Comparison of ENCODE assay signal across 12 cellular contexts in genomic region chr5:154278908-154279307, GRCh38.
A peak's percentile ranks its signal among the peaks of the same experiment; 100 is the strongest.
DNase-seq lines count a peak whose midpoint lies in the region; ATAC-seq and TF ChIP-seq lines count a peak whose summit lies in the region.
"Had no signal": no experiment of that assay in that cellular context is flagged by ENCODE, and none has a peak within 500 bp of the region (broad histone marks: within the 10 kb centered on the region; RNA-seq: fewer than 3 reads in every experiment).

No MANE protein-coding gene starts in this region.

- H3K9me3 Mint-ChIP-seq in HFFc6: no peaks in the 10 kb centered on the region
- H3K9me3 Mint-ChIP-seq: dendritic cell treated with granulocyte-macrophage colony-stimulating factor and Interleukin-4, amounts not matched to agents 40 ng/mL and 50 ng/mL, for 4 days had no signal

- H3K4me1 Mint-ChIP-seq in HFFc6 (ENCODE audit: low read depth): peaks cover 62% of the 10 kb centered on the region

- ATAC-seq in GM19351 (IDR thresholded peaks at IDR 0.05; ENCODE audit: unreplicated experiment) (peak; percentile 78), HG02763 (IDR thresholded peaks at IDR 0.05; ENCODE audit: unreplicated experiment) (peak; percentile 62), HG03442 (IDR thresholded peaks at IDR 0.05; ENCODE audit: unreplicated experiment) (peak; percentile 49), omental fat pad (ENCODE audit: low FRiP score) (no peak)

- H3K27ac Mint-ChIP-seq in HFFc6: no peak overlapping the region
- H3K27ac Mint-ChIP-seq: dendritic cell treated with granulocyte-macrophage colony-stimulating factor and Interleukin-4, amounts not matched to agents 40 ng/mL and 50 ng/mL, for 4 days had no signal

- H3K4me3 Mint-ChIP-seq in HFFc6: no peak overlapping the region
- H3K4me3 Mint-ChIP-seq: dendritic cell treated with granulocyte-macrophage colony-stimulating factor and Interleukin-4, amounts not matched to agents 40 ng/mL and 50 ng/mL, for 4 days had no signal

- H3K36me3 Mint-ChIP-seq in HFFc6 (ENCODE audit: low read depth): peaks cover 12% of the 10 kb centered on the region

- H3K4me3 ChIP-seq in GM12864 (ENCODE audit: low read depth, low read length): no peak overlapping the region
- H3K4me3 ChIP-seq: suprapubic skin had no signal

- no peaks in the 10 kb centered on the region for H3K27me3 Mint-ChIP-seq in HFFc6 (ENCODE audit: insufficient read depth)

- TF ChIP-seq CTCF in GM12864 (IDR thresholded peaks at IDR 0.05; ENCODE audit: low read depth, low read length, missing control alignments) (no peak), HFFc6 (IDR thresholded peaks at IDR 0.05) (no peak), omental fat pad (IDR thresholded peaks at IDR 0.05) (no peak)

- DNase-seq in GM12864 (ENCODE audit: low read depth): peak; percentile 54
- no peak for DNase-seq in HFFc6
- no peak for DNase-seq in NCI-H1436 treated with DMSO at 0.1 percent for 48 hours (lab: John Stamatoyannopoulos, UW)
- no peak for DNase-seq in omental fat pad (ENCODE audit: low spot score)
- no peak for DNase-seq in stimulated activated CD4-positive, alpha-beta T cell treated with anti-CD3 and anti-CD28 coated beads, Interleukin-2, amount 100 ng/mL, for 24 hours
- DNase-seq: Calu3, NCI-H510A treated with DMSO at 0.1 percent for 48 hours had no signal
